8 cellular contexts compared by ENCODE assay signal in genomic region chr6:42050011-42050896, GRCh38. TPM values are rescaled to one million over a fixed set of nuclear protein-coding genes. Genes with fewer than 3 reads are reported as not detected.
DNase-seq lines count a peak whose midpoint lies in the region; ATAC-seq and TF ChIP-seq lines count a peak whose summit lies in the region.

Gene TAF8, plus strand, starts transcription at chr6:42050524. Its CDS starts 18 bp downstream, at chr6:42050542.

- peak; percentile 65 for ATAC-seq in GM21717 (IDR thresholded peaks at IDR 0.05; ENCODE audit: unreplicated experiment)

- no peaks in the 10 kb centered on the region for H4K20me1 ChIP-seq in PC-9 (ENCODE audit: insufficient read depth)

- CTCF ChIA-PET in PC-9 (lab: Charles Lee): interaction anchor here (0.6 to 1.1 kb wide), 6 partner anchors 162 to 513 kb away, joined by 4 to 10 read pairs (median 5); partner anchors contain the start of gene UBR2

- H3K9ac ChIP-seq in mucosa of stomach (ENCODE audit: low read length): peak within 1 kb of the TSS; percentile 83

- peaks cover 43% of the 10 kb centered on the region; the same call in 1 of the 2 replicates for H3F3A ChIP-seq in PC-9 (ENCODE audit: insufficient read depth, low read depth)

- TSS peak; percentile 42 for BruUV-seq in PC-9 (replicated peaks; lab: Mats Ljungman, UMichigan)

- H3K4me1 ChIP-seq in PC-9 (replicated peaks; ENCODE audit: insufficient read depth) (peaks cover 38% of the 10 kb centered on the region), mucosa of stomach (ENCODE audit: control insufficient read depth, insufficient read depth, low read length) (peaks cover 49% of the 10 kb centered on the region)

- DNase-seq in DMS153 treated with DMSO at 0.1 percent for 48 hours (lab: John Stamatoyannopoulos, UW; ENCODE audit: unreplicated experiment) (peak; percentile 94), KBM-7 (peak; percentile 93), PC-9 (peak; percentile 83 to 90), erythroblast (lab: John Stamatoyannopoulos, UW) (peak; percentile 95 to 96)
- DNase-seq in activated T-cell treated with anti-CD3 and anti-CD28 coated beads, Interleukin-2, amount 50 U/mL, for 1 hour: peak; percentile 88
- peak; percentile 70 to 72 for DNase-seq in stimulated activated CD8-positive, alpha-beta memory T cell treated with anti-CD3 and anti-CD28 coated beads, Interleukin-7, amount 100 ng/mL, for 1 hour (ENCODE audit: low read depth in 2 of 2)

- peaks cover 14% of the 10 kb centered on the region; the same call in 1 of the 2 replicates for H3K79me2 ChIP-seq in PC-9 (ENCODE audit: low read depth)

- intact Hi-C loops in PC-9 (cut with micrococcal nuclease; ENCODE audit: unreplicated experiment): no loop called here

- H3K36me3 ChIP-seq in PC-9 (ENCODE audit: low read depth) (0 out of 2 replicates have a peak, but pooled peaks cover 16% of the 10 kb centered on the region), mucosa of stomach (ENCODE audit: control insufficient read depth, insufficient read depth, low read length) (peaks cover under 1% of the 10 kb centered on the region)

- no peaks in the 10 kb centered on the region for H3K9me2 ChIP-seq in PC-9 (ENCODE audit: insufficient read depth)

- H3K4me3 ChIP-seq in PC-9 (peak within 1 kb of the TSS; percentile 91), mucosa of stomach (ENCODE audit: low read length) (peak within 1 kb of the TSS; percentile 96)

- H3K27me3 ChIP-seq in PC-9 (ENCODE audit: insufficient read depth, low read depth) (no peaks in the 10 kb centered on the region), mucosa of stomach (ENCODE audit: control insufficient read depth, insufficient read depth, low read length) (no peaks in the 10 kb centered on the region)

- peak within 1 kb of the TSS; percentile 68 for H3K27ac ChIP-seq in PC-9

- H3K4me2 ChIP-seq in PC-9: peak within 1 kb of the TSS; percentile 93

- peak within 1 kb of the TSS; percentile 81 for H2AFZ ChIP-seq in PC-9

- POLR2A ChIA-PET in PC-9 (lab: Charles Lee; ENCODE audit: unreplicated experiment): interaction anchor here (0.5 to 1.2 kb wide), 11 partner anchors 11 to 829 kb away, joined by 3 to 14 read pairs (median 4); partner anchors contain the start of gene RPL7L1

- H3K9me3 ChIP-seq in PC-9 (ENCODE audit: insufficient read depth, low read depth) (no peaks in the 10 kb centered on the region), mucosa of stomach (ENCODE audit: control insufficient read depth, low read length) (no peaks in the 10 kb centered on the region)

- in situ Hi-C loops in KBM-7 (cut with MboI; ENCODE audit: low pct_unique_long_range_greater_than_20kb, low sequenced_read_pairs): no loop called here

- peak; percentile 98 for TF ChIP-seq POLR2A in erythroblast (IDR thresholded peaks at IDR 0.05; ENCODE audit: low read length)

- TF ChIP-seq CTCF in PC-9 (conservative IDR thresholded peaks at IDR 0.05): no peak

RNA-seq across cellular contexts. Expression of gene TAF8, which starts in this region (rescaled TPM):
- total RNA-seq in PC-9 (2021): 35.6 and 38.4 TPM in 2 replicates

Comparison
In these comparisons a context has a peak if more than half of its experiments do, and no peak if none do; other contexts are left out.
1. Peak in every context shown above with its lines: DNase-seq, ATAC-seq, H3K4me3 ChIP-seq and H3K27ac ChIP-seq.